In the genomic region with DNA sequence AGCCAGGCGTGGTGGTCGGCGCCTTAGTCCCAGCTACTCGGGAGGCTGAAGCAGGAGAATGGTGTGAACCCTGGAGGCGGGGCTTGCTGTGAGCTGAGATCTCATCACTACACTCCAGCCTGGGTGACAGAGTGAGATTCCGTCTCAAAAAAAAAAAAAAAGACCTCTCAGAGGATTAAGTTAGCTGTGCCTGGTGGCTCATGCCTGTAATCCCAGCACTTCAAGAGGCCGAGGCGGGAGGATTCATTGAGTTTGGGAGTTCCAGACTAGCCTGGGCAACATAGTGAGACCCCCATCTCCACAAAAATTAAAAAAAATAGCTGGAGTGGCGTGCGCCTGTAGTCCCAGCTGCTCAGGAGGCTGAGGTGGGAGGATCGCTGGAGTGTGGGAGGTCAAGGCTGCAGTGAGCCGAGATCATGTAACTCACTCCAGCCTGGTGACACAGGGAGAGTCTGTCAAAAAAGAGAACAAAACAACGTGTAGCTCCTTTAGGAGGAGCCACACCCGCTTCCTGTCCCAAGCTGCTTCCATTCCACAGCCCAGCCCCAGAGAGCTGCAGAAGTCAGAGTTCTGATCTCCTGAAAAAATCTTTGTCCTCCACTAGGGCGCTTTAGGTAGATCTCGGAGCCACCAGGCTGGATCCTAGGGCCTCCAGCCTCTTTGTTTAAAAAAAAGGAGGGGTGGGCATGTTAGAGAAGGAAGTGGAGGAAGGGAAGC, we compare ENCODE assay signal across 17 cellular contexts. TPM values are rescaled to one million over a fixed set of nuclear protein-coding genes. Genes with fewer than 3 reads are reported as not detected.
DNase-seq lines count a peak whose midpoint lies in the region; ATAC-seq, FAIRE-seq and TF ChIP-seq lines count a peak whose summit lies in the region.
"Had no signal": no experiment of that assay in that cellular context is flagged by ENCODE, and none has a peak within 500 bp of the region (broad histone marks: within the 10 kb centered on the region; RNA-seq: fewer than 3 reads in every experiment).

No MANE protein-coding gene starts in this region.

- no peak overlapping the region for H3K9ac ChIP-seq in HepG2 (ENCODE audit: insufficient read depth, low read depth, low read length)

- TF ChIP-seq POLR2A in HepG2 (IDR thresholded peaks at IDR 0.05; ENCODE audit: insufficient read depth in 1 of 2, low read depth in 2 of 2, low read length in 2 of 2) (no peak), lower leg skin (IDR thresholded peaks at IDR 0.05) (no peak)

- POLR2A ChIA-PET in HepG2 (lab: Yijun Ruan, JAX) = interaction anchor here (1.1 kb wide), 1 partner anchor 23 kb away, joined by 4 read pairs; no protein-coding TSS in a partner anchor
- POLR2A ChIA-PET in activated CD4-positive, alpha-beta memory T cell treated with anti-CD3 and anti-CD28 coated beads for 36 hours (lab: Charles Lee) = no interaction called here

- H3K27me3 ChIP-seq in HepG2 (ENCODE audit: control insufficient read depth in 1 of 2, insufficient read depth in 2 of 2, low read length in 2 of 2) (peaks cover 0 to 18% of the 10 kb centered on the region in 2 experiments; a peak in 2 of 5 replicates), WERI-Rb-1 (ENCODE audit: insufficient read depth, low read depth, severe bottlenecking) (no peaks in the 10 kb centered on the region)
- H3K27me3 ChIP-seq: pancreas had no signal

- H3K9me3 Mint-ChIP-seq in CD14-positive monocyte (peaks cover 6 to 12% (median 8%) of the 10 kb centered on the region in 7 donors), HFFc6 (peaks cover 12% of the 10 kb centered on the region)
- peaks cover 10% of the 10 kb centered on the region for H3K9me3 Mint-ChIP-seq in activated CD4-positive, alpha-beta memory T cell treated with anti-CD3 and anti-CD28 coated beads for 36 hours
- H3K9me3 Mint-ChIP-seq: central memory CD8-positive, alpha-beta T cell had no signal

- TF ChIP-seq CTCF in CD14-positive monocyte (IDR thresholded peaks at IDR 0.05) (no peak), HFFc6 (IDR thresholded peaks at IDR 0.05) (peak; percentile 21; the same call in 1 of the 2 replicates), HepG2 (CRISPR knock-in tag; IDR thresholded peaks at IDR 0.05) (no peak), WERI-Rb-1 (IDR thresholded peaks at IDR 0.05; ENCODE audit: low read depth, low read length) (no peak), lower leg skin (IDR thresholded peaks at IDR 0.05) (no peak)

- H3K4me1 Mint-ChIP-seq in CD14-positive monocyte (peaks cover 76% of the 10 kb centered on the region), HFFc6 (ENCODE audit: low read depth) (peaks cover 9% of the 10 kb centered on the region; the same call in 1 of the 2 replicates)
- no peaks in the 10 kb centered on the region for H3K4me1 Mint-ChIP-seq in activated CD4-positive, alpha-beta memory T cell treated with anti-CD3 and anti-CD28 coated beads for 36 hours (ENCODE audit: low read depth)
- H3K4me1 Mint-ChIP-seq: activated CD4-positive, alpha-beta T cell treated with anti-CD3 and anti-CD28 coated beads for 36 hours; central memory CD8-positive, alpha-beta T cell; T-helper 17 cell had no signal

- H2AFZ ChIP-seq in HepG2 (ENCODE audit: low read length) = no peak overlapping the region

- no peak overlapping the region for H3K4me3 ChIP-seq in HepG2 (replicated peaks in 1 of 3; ENCODE audit: insufficient read depth in 1 of 3, low read depth in 2 of 3, low read length in 3 of 3)
- H3K4me3 ChIP-seq in WERI-Rb-1 (ENCODE audit: low read depth, low read length) = no peak overlapping the region
- H3K4me3 ChIP-seq in lower leg skin (ENCODE audit: low read depth, poor library complexity, severe bottlenecking) = no peak overlapping the region
- H3K4me3 ChIP-seq: mucosa of descending colon, pancreas had no signal

- BruUV-seq in HepG2 (replicated peaks; lab: Mats Ljungman, UMichigan) = no TSS peak

- H3K27ac ChIP-seq in HepG2 (ENCODE audit: extremely low read length, insufficient read depth, low read length) (no peak overlapping the region), WERI-Rb-1 (no peak overlapping the region)
- H3K27ac ChIP-seq: epithelial cell of prostate, pancreas had no signal

- intact Hi-C loops in CD14-positive monocyte (cut with micrococcal nuclease) = no loop called here
- intact Hi-C loops in HepG2 (cut with micrococcal nuclease; ENCODE audit: unreplicated experiment) = no loop called here
- intact Hi-C loops in lower leg skin (cut with DNase I; ENCODE audit: low total_unique reads) = no loop called here
- intact Hi-C loops in activated CD4-positive, alpha-beta memory T cell treated with anti-CD3 and anti-CD28 coated beads for 36 hours (cut with micrococcal nuclease) = no loop called here

- H3K4me2 ChIP-seq in HepG2 (ENCODE audit: low read depth, low read length) = 0 out of 2 replicates have a peak overlapping the region, but pooled peaks have one; percentile 7

- DNase-seq in CD14-positive monocyte (ENCODE audit: low spot score) (no peak), HFFc6 (no peak), SW480 (ENCODE audit: low spot score) (peak; percentile 41), HepG2 (ENCODE audit: low spot score) (no peak), WERI-Rb-1 (no peak), lower leg skin (ENCODE audit: low spot score in 2 of 2) (no peak), NCI-H1105 treated with DMSO at 0.1 percent for 48 hours (lab: John Stamatoyannopoulos, UW) (no peak)
- no peak for DNase-seq in activated CD4-positive, alpha-beta memory T cell treated with anti-CD3 and anti-CD28 coated beads for 36 hours
- DNase-seq: activated CD4-positive, alpha-beta T cell treated with anti-CD3 and anti-CD28 coated beads for 36 hours; activated T-cell treated with anti-CD3 and anti-CD28 coated beads, Interleukin-2, amount 50 U/mL, for 1 hour; mucosa of descending colon; NCI-H446 treated with DMSO at 0.1 percent for 48 hours; pancreas; T-helper 17 cell had no signal

- TF ChIP-seq RAD21 in HepG2 (CRISPR knock-in tag; IDR thresholded peaks at IDR 0.05) = no peak

- H4K20me1 ChIP-seq in HepG2 (ENCODE audit: insufficient read depth, low read length) = no peaks in the 10 kb centered on the region

- peaks cover 25% of the 10 kb centered on the region for H3K4me1 ChIP-seq in HepG2 (ENCODE audit: insufficient read depth, low read length)
- H3K4me1 ChIP-seq: pancreas had no signal

- no peak for TF ChIP-seq EP300 in HepG2 (IDR thresholded peaks at IDR 0.05; ENCODE audit: low read depth in 2 of 2, low read length in 2 of 2)
- no peak for TF ChIP-seq EP300 in HepG2 (CRISPR knock-in tag; IDR thresholded peaks at IDR 0.05; ENCODE audit: borderline replicate concordance)

- peak overlapping the region; percentile 31 to 86 for H3K4me3 Mint-ChIP-seq in CD14-positive monocyte
- no peak overlapping the region for H3K4me3 Mint-ChIP-seq in HFFc6
- H3K4me3 Mint-ChIP-seq in activated CD4-positive, alpha-beta memory T cell treated with anti-CD3 and anti-CD28 coated beads for 36 hours = no peak overlapping the region
- H3K4me3 Mint-ChIP-seq: activated CD4-positive, alpha-beta T cell treated with anti-CD3 and anti-CD28 coated beads for 36 hours; central memory CD8-positive, alpha-beta T cell; T-helper 17 cell had no signal

- H3K27ac Mint-ChIP-seq in CD14-positive monocyte (peak overlapping the region; percentile 83 to 93 (median 87)), HFFc6 (no peak overlapping the region)
- H3K27ac Mint-ChIP-seq in activated CD4-positive, alpha-beta memory T cell treated with anti-CD3 and anti-CD28 coated beads for 36 hours = no peak overlapping the region
- H3K27ac Mint-ChIP-seq: activated CD4-positive, alpha-beta T cell treated with anti-CD3 and anti-CD28 coated beads for 36 hours; T-helper 17 cell had no signal

- WGBS in HepG2 (ENCODE audit: low lambda C conversion rate) = 40% methylated on average over 16 of the region's 16 CpGs
- WGBS in lower leg skin, 2 donors = 72 to 78% methylated on average over 16 of the region's 16 CpGs

- H3K36me3 Mint-ChIP-seq in CD14-positive monocyte (peaks cover 4% of the 10 kb centered on the region in 2 donors), HFFc6 (ENCODE audit: low read depth) (peaks cover 8% of the 10 kb centered on the region)
- no peaks in the 10 kb centered on the region for H3K36me3 Mint-ChIP-seq in activated CD4-positive, alpha-beta memory T cell treated with anti-CD3 and anti-CD28 coated beads for 36 hours

- no peaks in the 10 kb centered on the region for H3K36me3 ChIP-seq in HepG2 (replicated peaks in 1 of 2; ENCODE audit: control insufficient read depth in 1 of 2, insufficient read depth in 2 of 2, low read length in 2 of 2)
- H3K36me3 ChIP-seq in WERI-Rb-1 = no peaks in the 10 kb centered on the region
- H3K36me3 ChIP-seq: pancreas had no signal

- FAIRE-seq in HepG2 (lab: Jason Lieb, UNC) = no peak
- FAIRE-seq: GM12891, pancreas had no signal

- H3K9me3 ChIP-seq in HepG2 (ENCODE audit: low read length) (no peaks in the 10 kb centered on the region), WERI-Rb-1 (ENCODE audit: severe bottlenecking) (peaks cover 7% of the 10 kb centered on the region)
- H3K9me3 ChIP-seq: pancreas had no signal

- ATAC-seq in HepG2 = peak; percentile 81
- ATAC-seq: activated CD4-positive, alpha-beta T cell treated with anti-CD3 and anti-CD28 coated beads for 36 hours; mucosa of descending colon; pancreas; T-helper 17 cell had no signal

- H3K27me3 Mint-ChIP-seq in CD14-positive monocyte (ENCODE audit: low read depth in 3 of 3) = no peaks in the 10 kb centered on the region
- H3K27me3 Mint-ChIP-seq in HFFc6 (ENCODE audit: insufficient read depth) = peaks cover 22% of the 10 kb centered on the region
- H3K27me3 Mint-ChIP-seq in activated CD4-positive, alpha-beta memory T cell treated with anti-CD3 and anti-CD28 coated beads for 36 hours = peaks cover 2% of the 10 kb centered on the region
- H3K27me3 Mint-ChIP-seq: activated CD4-positive, alpha-beta T cell treated with anti-CD3 and anti-CD28 coated beads for 36 hours had no signal

- CTCF ChIA-PET in HepG2 (lab: Yijun Ruan, JAX; ENCODE audit: low intra/inter-chr PET ratio, low total read pairs) = no interaction called here
- CTCF ChIA-PET in activated CD4-positive, alpha-beta memory T cell treated with anti-CD3 and anti-CD28 coated beads for 36 hours (lab: Charles Lee) = interaction anchor here (0.6 kb wide), 1 partner anchor 194 kb away, joined by 3 read pairs; no protein-coding TSS in a partner anchor

- no peaks in the 10 kb centered on the region for H3K79me2 ChIP-seq in HepG2 (ENCODE audit: insufficient read depth, low read length)

- in situ Hi-C loops in HepG2 (cut with HindIII; ENCODE audit: extremely low pct_ligation_motif_present, low pct_unique_long_range_greater_than_20kb) = no loop called here

RNA-seq across cellular contexts. Expression of a gene that starts 11.5 kb away (rescaled TPM):
- 1 to 10 TPM; 1.0 to 1.3 TPM for polyA plus RNA-seq in CD14-positive monocyte
- 10 to 100 TPM; 21.4 to 35.0 (median 25.5) TPM for total RNA-seq in HFFc6 (2021; fragmentation: NEBNext Ultra II Directional; extraction: Animal tissue kit (Norgen Biotek cat#: 25700))
- 1.7 and 2.8 TPM in 2 replicates for total RNA-seq in HepG2 (2016; rRNA removed; fragmentation: Illumina TruSeq; extraction: Trizol)
- 1.9 and 2.4 TPM in 2 replicates for total RNA-seq in HepG2 (2016; cell fraction: cytosol; rRNA removed; fragmentation: Illumina TruSeq; extraction: Trizol; ENCODE audit: low read depth)
- total RNA-seq in HepG2 (2016; cell fraction: insoluble cytoplasmic fraction; rRNA removed; fragmentation: Illumina TruSeq; extraction: Trizol) = 1.6 and 3.3 TPM in 2 replicates
- 1.7 and 2.8 TPM in 2 replicates for total RNA-seq in HepG2 (2016; cell fraction: membrane; rRNA removed; fragmentation: Illumina TruSeq; extraction: Trizol)
- 4.9 and 6.0 TPM in 2 replicates for total RNA-seq in HepG2 (2016; cell fraction: nucleus; rRNA removed; fragmentation: Illumina TruSeq; extraction: Trizol)
- polyA plus RNA-seq in HepG2 (2011; rRNA removed) = 10.1 and 13.9 TPM in 2 replicates
- polyA plus RNA-seq in HepG2 (2011; cell fraction: cytosol; rRNA removed) = 2.2 and 3.2 TPM in 2 replicates
- polyA plus RNA-seq in HepG2 (2011; cell fraction: nucleus; rRNA removed) = 132 and 157 TPM in 2 replicates
- 16.0 and 35.4 TPM in 2 replicates for polyA plus RNA-seq in HepG2 (2012)
- 0.21 and 0.24 TPM in 2 replicates for polyA plus RNA-seq in HepG2 (2016; cell fraction: cytosol; fragmentation: Illumina TruSeq; extraction: Trizol; ENCODE audit: low read depth)
- 3.6 and 5.0 TPM in 2 replicates for polyA plus RNA-seq in HepG2 (2016; cell fraction: insoluble cytoplasmic fraction; fragmentation: Illumina TruSeq; extraction: Trizol; ENCODE audit: low read depth)
- polyA plus RNA-seq in HepG2 (2016; cell fraction: membrane; fragmentation: Illumina TruSeq; extraction: Trizol; ENCODE audit: low read depth) = 0.60 and 0.72 TPM in 2 replicates
- 27.6 and 31.1 TPM in 2 replicates for polyA plus RNA-seq in HepG2 (2016; cell fraction: nucleus; fragmentation: Illumina TruSeq; extraction: Trizol; ENCODE audit: insufficient read depth, low read depth)
- 11.3 and 13.5 TPM in 2 replicates for polyA minus RNA-seq in HepG2 (2011; rRNA and poly(A)+ RNA removed; ENCODE audit: low replicate concordance)
- polyA minus RNA-seq in HepG2 (2011; cell fraction: cytosol; rRNA and poly(A)+ RNA removed) = 7.8 and 10.2 TPM in 2 replicates
- 15.5 and 17.8 TPM in 2 replicates for polyA minus RNA-seq in HepG2 (2011; cell fraction: nucleus; rRNA and poly(A)+ RNA removed)
- total RNA-seq in lower leg skin = 100 to 1,000 TPM in 1 of 4 donors, 10 to 100 TPM in 3; 42.8 to 117 (median 46.1) TPM
- 10 to 100 TPM; 13.8 to 17.8 TPM for total RNA-seq in activated CD4-positive, alpha-beta memory T cell treated with anti-CD3 and anti-CD28 coated beads for 36 hours

RNA-seq across cellular contexts. Expression of a gene that starts 46.1 kb away (rescaled TPM):
- polyA plus RNA-seq in CD14-positive monocyte (1 to 10 TPM; 5.1 to 6.9 TPM), HepG2 (2011; rRNA removed) (19.2 and 28.3 TPM in 2 replicates)
- total RNA-seq in HFFc6 (2021; fragmentation: NEBNext Ultra II Directional; extraction: Animal tissue kit (Norgen Biotek cat#: 25700)) = 10 to 100 TPM; 26.2 to 37.7 (median 29.8) TPM
- total RNA-seq in HepG2 (2016; rRNA removed; fragmentation: Illumina TruSeq; extraction: Trizol) (23.5 and 24.7 TPM in 2 replicates), lower leg skin (10 to 100 TPM in 3 of 4 donors, 1 to 10 TPM in 1; 8.3 to 36.4 (median 19.0) TPM)
- 6.6 and 7.1 TPM in 2 replicates for total RNA-seq in HepG2 (2016; cell fraction: cytosol; rRNA removed; fragmentation: Illumina TruSeq; extraction: Trizol; ENCODE audit: low read depth)
- total RNA-seq in HepG2 (2016; cell fraction: insoluble cytoplasmic fraction; rRNA removed; fragmentation: Illumina TruSeq; extraction: Trizol) = 21.9 and 25.6 TPM in 2 replicates
- 11.7 and 15.8 TPM in 2 replicates for total RNA-seq in HepG2 (2016; cell fraction: membrane; rRNA removed; fragmentation: Illumina TruSeq; extraction: Trizol)
- total RNA-seq in HepG2 (2016; cell fraction: nucleus; rRNA removed; fragmentation: Illumina TruSeq; extraction: Trizol) = 22.3 and 22.5 TPM in 2 replicates
- 18.9 and 22.1 TPM in 2 replicates for polyA plus RNA-seq in HepG2 (2011; cell fraction: cytosol; rRNA removed)
- polyA plus RNA-seq in HepG2 (2011; cell fraction: nucleus; rRNA removed) = 51.5 and 61.7 TPM in 2 replicates
- polyA plus RNA-seq in HepG2 (2012) = 16.6 and 23.7 TPM in 2 replicates
- polyA plus RNA-seq in HepG2 (2016; cell fraction: cytosol; fragmentation: Illumina TruSeq; extraction: Trizol; ENCODE audit: low read depth) = 6.6 and 8.0 TPM in 2 replicates
- 37.8 and 38.4 TPM in 2 replicates for polyA plus RNA-seq in HepG2 (2016; cell fraction: insoluble cytoplasmic fraction; fragmentation: Illumina TruSeq; extraction: Trizol; ENCODE audit: low read depth)
- 14.2 and 18.7 TPM in 2 replicates for polyA plus RNA-seq in HepG2 (2016; cell fraction: membrane; fragmentation: Illumina TruSeq; extraction: Trizol; ENCODE audit: low read depth)
- polyA plus RNA-seq in HepG2 (2016; cell fraction: nucleus; fragmentation: Illumina TruSeq; extraction: Trizol; ENCODE audit: insufficient read depth, low read depth) = 70.5 and 72.7 TPM in 2 replicates
- polyA minus RNA-seq in HepG2 (2011; rRNA and poly(A)+ RNA removed; ENCODE audit: low replicate concordance) = 26.1 and 71.1 TPM in 2 replicates
- 10.4 and 12.3 TPM in 2 replicates for polyA minus RNA-seq in HepG2 (2011; cell fraction: cytosol; rRNA and poly(A)+ RNA removed)
- 31.2 and 34.2 TPM in 2 replicates for polyA minus RNA-seq in HepG2 (2011; cell fraction: nucleus; rRNA and poly(A)+ RNA removed)
- total RNA-seq in activated CD4-positive, alpha-beta memory T cell treated with anti-CD3 and anti-CD28 coated beads for 36 hours = 10 to 100 TPM; 48.6 to 53.9 TPM

RNA-seq across cellular contexts. Expression of a gene that starts 54.8 kb away (rescaled TPM):
- polyA plus RNA-seq in CD14-positive monocyte (1 to 10 TPM; 2.8 to 3.0 TPM), HepG2 (2011; rRNA removed) (0.55 and 2.0 TPM in 2 replicates)
- total RNA-seq in HFFc6 (2021; fragmentation: NEBNext Ultra II Directional; extraction: Animal tissue kit (Norgen Biotek cat#: 25700)) = 10 to 100 TPM; 23.9 to 31.5 (median 26.6) TPM
- total RNA-seq in HepG2 (2016; rRNA removed; fragmentation: Illumina TruSeq; extraction: Trizol) (0.38 and 0.80 TPM in 2 replicates), lower leg skin (10 to 100 TPM in 1 of 4 donors, 1 to 10 TPM in 3; 5.4 to 11.6 (median 5.7) TPM)
- 0.79 and 1.1 TPM in 2 replicates for total RNA-seq in HepG2 (2016; cell fraction: cytosol; rRNA removed; fragmentation: Illumina TruSeq; extraction: Trizol; ENCODE audit: low read depth)
- 0.36 and 0.78 TPM in 2 replicates for total RNA-seq in HepG2 (2016; cell fraction: insoluble cytoplasmic fraction; rRNA removed; fragmentation: Illumina TruSeq; extraction: Trizol)
- 1.2 and 1.4 TPM in 2 replicates for total RNA-seq in HepG2 (2016; cell fraction: membrane; rRNA removed; fragmentation: Illumina TruSeq; extraction: Trizol)
- total RNA-seq in HepG2 (2016; cell fraction: nucleus; rRNA removed; fragmentation: Illumina TruSeq; extraction: Trizol) = 0.69 and 0.75 TPM in 2 replicates
- polyA plus RNA-seq in HepG2 (2011; cell fraction: cytosol; rRNA removed) = 0.69 and 1.1 TPM in 2 replicates
- polyA plus RNA-seq in HepG2 (2011; cell fraction: nucleus; rRNA removed) = 3.2 and 5.2 TPM in 2 replicates
- polyA plus RNA-seq in HepG2 (2012) = 0.24 and 0.57 TPM in 2 replicates
- 0.80 and 1.2 TPM in 2 replicates for polyA plus RNA-seq in HepG2 (2016; cell fraction: cytosol; fragmentation: Illumina TruSeq; extraction: Trizol; ENCODE audit: low read depth)
- polyA plus RNA-seq in HepG2 (2016; cell fraction: insoluble cytoplasmic fraction; fragmentation: Illumina TruSeq; extraction: Trizol; ENCODE audit: low read depth) = 0.53 and 1.4 TPM in 2 replicates
- 1.5 and 2.6 TPM in 2 replicates for polyA plus RNA-seq in HepG2 (2016; cell fraction: membrane; fragmentation: Illumina TruSeq; extraction: Trizol; ENCODE audit: low read depth)
- polyA plus RNA-seq in HepG2 (2016; cell fraction: nucleus; fragmentation: Illumina TruSeq; extraction: Trizol; ENCODE audit: insufficient read depth, low read depth) = 2.1 and 2.8 TPM in 2 replicates
- polyA minus RNA-seq in HepG2 (2011; rRNA and poly(A)+ RNA removed; ENCODE audit: low replicate concordance) = 0.70 and 1.1 TPM in 2 replicates
- polyA minus RNA-seq in HepG2 (2011; cell fraction: cytosol; rRNA and poly(A)+ RNA removed) = 1.5 TPM in 1 of 2 replicates, not detected in the other
- polyA minus RNA-seq in HepG2 (2011; cell fraction: nucleus; rRNA and poly(A)+ RNA removed) = 1.4 and 2.6 TPM in 2 replicates
- total RNA-seq in activated CD4-positive, alpha-beta memory T cell treated with anti-CD3 and anti-CD28 coated beads for 36 hours = under 1 TPM; 0.48 to 0.87 TPM
- total RNA-seq: activated CD4-positive, alpha-beta T cell treated with anti-CD3 and anti-CD28 coated beads for 36 hours had no signal

Comparison
In these comparisons a context has a peak if more than half of its experiments do, and no peak if none do; other contexts are left out.
1. H3K27ac Mint-ChIP-seq: peak in CD14-positive monocyte (7 of 7); none in HFFc6 (single experiment) and activated CD4-positive, alpha-beta memory T cell treated with anti-CD3 and anti-CD28 coated beads for 36 hours (single experiment).
2. H3K4me3 Mint-ChIP-seq: peak in CD14-positive monocyte (2 of 2); none in HFFc6 (single experiment) and activated CD4-positive, alpha-beta memory T cell treated with anti-CD3 and anti-CD28 coated beads for 36 hours (single experiment).